ENCODE assay signal across 22 cellular contexts in the genomic region with DNA sequence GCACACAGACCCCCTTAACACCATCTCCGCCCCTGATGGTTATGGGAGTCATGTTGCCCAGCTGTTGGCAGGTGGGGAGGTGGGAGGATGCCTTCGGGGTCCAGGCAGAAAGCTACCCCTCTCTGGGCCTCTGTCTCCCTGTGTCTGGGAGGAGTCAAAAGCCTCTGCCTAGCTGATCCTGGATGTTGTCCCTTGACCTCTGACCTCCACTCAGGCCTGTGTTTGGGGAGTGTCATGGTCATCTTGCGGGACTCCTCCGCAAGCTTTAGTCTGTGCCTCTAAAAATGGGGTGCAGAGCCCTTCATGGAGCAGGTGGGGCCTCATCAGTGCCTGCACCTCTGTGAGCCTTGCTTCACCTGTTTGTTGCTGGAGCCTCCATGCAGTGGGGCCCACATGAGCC. TPM values are rescaled to one million over a fixed set of nuclear protein-coding genes. Genes with fewer than 3 reads are reported as not detected.
DNase-seq lines count a peak whose midpoint lies in the region; ATAC-seq, FAIRE-seq and TF ChIP-seq lines count a peak whose summit lies in the region.
"Had no signal": no experiment of that assay in that cellular context is flagged by ENCODE, and none has a peak within 500 bp of the region (broad histone marks: within the 10 kb centered on the region; RNA-seq: fewer than 3 reads in every experiment).

No MANE protein-coding gene starts in this region.

- no peak for TF ChIP-seq RAD21 in HepG2 (CRISPR knock-in tag; IDR thresholded peaks at IDR 0.05)

- no peaks in the 10 kb centered on the region for H3K9me3 Mint-ChIP-seq in endodermal cell
- H3K9me3 Mint-ChIP-seq in Caco-2 (ENCODE audit: unreplicated experiment), result no peaks in the 10 kb centered on the region

- BruUV-seq in HepG2 (replicated peaks; lab: Mats Ljungman, UMichigan) (no TSS peak), Caco-2 (replicated peaks; lab: Mats Ljungman, UMichigan) (no TSS peak)

- TF ChIP-seq EP300 in HepG2 (IDR thresholded peaks at IDR 0.05; ENCODE audit: low read depth in 2 of 2, low read length in 2 of 2) (no peak), HepG2 (CRISPR knock-in tag; IDR thresholded peaks at IDR 0.05; ENCODE audit: borderline replicate concordance) (no peak)

- H3K36me3 ChIP-seq in HepG2 (replicated peaks in 1 of 2; ENCODE audit: control insufficient read depth in 1 of 2, insufficient read depth in 2 of 2, low read length in 2 of 2), result peaks cover 4 to 17% of the 10 kb centered on the region in 2 experiments; a peak in 4 of 5 replicates
- no peaks in the 10 kb centered on the region for H3K36me3 ChIP-seq in right lobe of liver
- peaks cover 20% of the 10 kb centered on the region for H3K36me3 ChIP-seq in endodermal cell (ENCODE audit: control insufficient read depth, insufficient read depth, low read length)
- peaks cover 13% of the 10 kb centered on the region for H3K36me3 ChIP-seq in osteoblast (ENCODE audit: insufficient read depth, low read length)
- no peaks in the 10 kb centered on the region; the same call in 1 of the 2 replicates for H3K36me3 ChIP-seq in Caco-2 (ENCODE audit: control insufficient read depth, insufficient read depth, low read length)

- peaks cover 4% of the 10 kb centered on the region; the same call in 1 of the 2 replicates for H4K20me1 ChIP-seq in HepG2 (ENCODE audit: insufficient read depth, low read length)
- peaks cover 61% of the 10 kb centered on the region for H4K20me1 ChIP-seq in osteoblast (ENCODE audit: insufficient read depth, low read length)

- H3K36me3 Mint-ChIP-seq in endodermal cell (ENCODE audit: low read depth), result peaks cover 4% of the 10 kb centered on the region
- H3K36me3 Mint-ChIP-seq in Caco-2 (ENCODE audit: insufficient read depth, unreplicated experiment), result peaks cover 6% of the 10 kb centered on the region

- no peak overlapping the region for H3K27ac ChIP-seq in HepG2 (ENCODE audit: extremely low read length, insufficient read depth, low read length)
- no peak overlapping the region for H3K27ac ChIP-seq in right lobe of liver
- peak overlapping the region; percentile 29 for H3K27ac ChIP-seq in endodermal cell (ENCODE audit: low read depth, low read length)
- no peak overlapping the region for H3K27ac ChIP-seq in osteoblast (ENCODE audit: low read depth, low read length)

- H3K4me3 ChIP-seq in HepG2 (replicated peaks in 1 of 3; ENCODE audit: insufficient read depth in 1 of 3, low read depth in 2 of 3, low read length in 3 of 3) (no peak overlapping the region), right lobe of liver (no peak overlapping the region), endodermal cell (ENCODE audit: low read length) (no peak overlapping the region), osteoblast (ENCODE audit: insufficient read depth, low read length) (no peak overlapping the region), Caco-2 (ENCODE audit: low read depth, low read length) (no peak overlapping the region)

- H3K79me2 ChIP-seq in HepG2 (ENCODE audit: insufficient read depth, low read length) (peaks cover 21% of the 10 kb centered on the region), osteoblast (ENCODE audit: insufficient read depth, low read length) (peaks cover 79% of the 10 kb centered on the region)

- no peak overlapping the region for H3K4me3 Mint-ChIP-seq in endodermal cell
- no peak overlapping the region for H3K4me3 Mint-ChIP-seq in Caco-2 (ENCODE audit: unreplicated experiment)

- ATAC-seq in HepG2 (no peak), right lobe of liver (no peak)
- ATAC-seq: Panc1 had no signal

- CTCF ChIA-PET in HepG2 (lab: Yijun Ruan, JAX; ENCODE audit: low intra/inter-chr PET ratio, low total read pairs), result no interaction called here
- CTCF ChIA-PET in Caco-2 (lab: Charles Lee), result no interaction called here

- TF ChIP-seq POLR2A in HepG2 (IDR thresholded peaks at IDR 0.05; ENCODE audit: insufficient read depth in 1 of 2, low read depth in 2 of 2, low read length in 2 of 2), result no peak
- no peak for TF ChIP-seq POLR2A in right lobe of liver (IDR thresholded peaks at IDR 0.05)

- POLR2A ChIA-PET in HepG2 (lab: Yijun Ruan, JAX) (interaction anchor here (1.3 kb wide), 1 partner anchor 38 kb away, joined by 3 read pairs; no protein-coding TSS in a partner anchor), Caco-2 (lab: Charles Lee) (no interaction called here)

- TF ChIP-seq CTCF in HepG2 (CRISPR knock-in tag; IDR thresholded peaks at IDR 0.05), result no peak
- TF ChIP-seq CTCF in right lobe of liver (IDR thresholded peaks at IDR 0.05), result no peak
- TF ChIP-seq CTCF in endodermal cell (conservative IDR thresholded peaks at IDR 0.05), result no peak
- no peak for TF ChIP-seq CTCF in osteoblast (IDR thresholded peaks at IDR 0.05; ENCODE audit: extremely low read depth, low read depth, low read length)
- no peak for TF ChIP-seq CTCF in Caco-2 (IDR thresholded peaks at IDR 0.05; ENCODE audit: insufficient read depth in 1 of 2, low read depth in 1 of 2, low read length in 1 of 2, severe bottlenecking in 1 of 2, unreplicated experiment in 1 of 2)

- H3K9ac ChIP-seq in HepG2 (ENCODE audit: insufficient read depth, low read depth, low read length) (0 out of 2 replicates have a peak overlapping the region, but pooled peaks have one; percentile 8), endodermal cell (ENCODE audit: extremely low read depth, low read length, poor library complexity, severe bottlenecking) (no peak overlapping the region)

- H3K4me1 ChIP-seq in HepG2 (ENCODE audit: insufficient read depth, low read length) (peaks cover 46% of the 10 kb centered on the region), right lobe of liver (no peaks in the 10 kb centered on the region), endodermal cell (ENCODE audit: control insufficient read depth, insufficient read depth, low read length) (peaks cover 5% of the 10 kb centered on the region), osteoblast (ENCODE audit: insufficient read depth, low read length) (peaks cover 22% of the 10 kb centered on the region), Caco-2 (peaks cover 18% of the 10 kb centered on the region)

- no peak for FAIRE-seq in HepG2 (lab: Jason Lieb, UNC)
- FAIRE-seq: D721Med, GM18507 had no signal

- no peaks in the 10 kb centered on the region for H3K27me3 Mint-ChIP-seq in endodermal cell (ENCODE audit: insufficient read depth)
- H3K27me3 Mint-ChIP-seq in Caco-2 (ENCODE audit: insufficient read depth, unreplicated experiment), result no peaks in the 10 kb centered on the region

- H2AFZ ChIP-seq in HepG2 (ENCODE audit: low read length) (no peak overlapping the region), osteoblast (ENCODE audit: low read length) (no peak overlapping the region)

- H3K4me2 ChIP-seq in HepG2 (ENCODE audit: low read depth, low read length) (no peak overlapping the region), osteoblast (ENCODE audit: insufficient read depth, low read length) (no peak overlapping the region)

- intact Hi-C loops in HepG2 (cut with micrococcal nuclease; ENCODE audit: unreplicated experiment), result no loop called here
- intact Hi-C loops in right lobe of liver (cut with DNase I), result no loop called here
- intact Hi-C loops in Caco-2 (cut with micrococcal nuclease; ENCODE audit: unreplicated experiment), result no loop called here

- in situ Hi-C loops in HepG2 (cut with HindIII; ENCODE audit: extremely low pct_ligation_motif_present, low pct_unique_long_range_greater_than_20kb), result no loop called here

- WGBS in HepG2 (ENCODE audit: low lambda C conversion rate), result 55% methylated on average over 4 of the region's 4 CpGs
- WGBS in right lobe of liver (ENCODE audit: insufficient coverage, low coverage, low lambda C conversion rate, missing lambda C conversion rate), result 100% methylated on average over 1 of the region's 4 CpGs
- 99 to 100% methylated on average over 1 to 3 of the region's 4 CpGs for WGBS in endodermal cell (ENCODE audit: insufficient coverage in 1 of 2, insufficient read length in 1 of 2), 2 experiments

- H3K9me3 ChIP-seq in HepG2 (ENCODE audit: low read length) (no peaks in the 10 kb centered on the region), right lobe of liver (no peaks in the 10 kb centered on the region), endodermal cell (ENCODE audit: control insufficient read depth, low read length) (no peaks in the 10 kb centered on the region), osteoblast (ENCODE audit: low read depth, low read length) (no peaks in the 10 kb centered on the region), Caco-2 (no peaks in the 10 kb centered on the region)

- H3K27me3 ChIP-seq in HepG2 (ENCODE audit: control insufficient read depth in 1 of 2, insufficient read depth in 2 of 2, low read length in 2 of 2), result no peaks in the 10 kb centered on the region; a peak in 1 of 5 replicates
- H3K27me3 ChIP-seq in right lobe of liver, result no peaks in the 10 kb centered on the region
- H3K27me3 ChIP-seq in endodermal cell (ENCODE audit: control insufficient read depth, insufficient read depth, low read length, poor library complexity, severe bottlenecking), result no peaks in the 10 kb centered on the region
- H3K27me3 ChIP-seq in osteoblast (ENCODE audit: insufficient read depth, low read length), result no peaks in the 10 kb centered on the region
- H3K27me3 ChIP-seq in Caco-2 (replicated peaks; ENCODE audit: control insufficient read depth, insufficient read depth, low read length), result no peaks in the 10 kb centered on the region

- H3K27ac Mint-ChIP-seq in endodermal cell (no peak overlapping the region), Caco-2 (ENCODE audit: unreplicated experiment) (no peak overlapping the region)

- H3K4me1 Mint-ChIP-seq in endodermal cell, result peaks cover 18% of the 10 kb centered on the region
- H3K4me1 Mint-ChIP-seq in Caco-2 (ENCODE audit: low read depth, unreplicated experiment), result peaks cover 21% of the 10 kb centered on the region

- DNase-seq in HepG2 (ENCODE audit: low spot score) (no peak), right lobe of liver (no peak), endodermal cell (no peak), osteoblast (ENCODE audit: insufficient read length, low spot score, missing footprints) (peak; percentile 80), Caco-2 (no peak), NCI-H1417 treated with DMSO at 0.1 percent for 48 hours (lab: John Stamatoyannopoulos, UW) (no peak), HPDE6-E6E7 (ENCODE audit: extremely low spot score) (no peak)
- DNase-seq: AML-193; DMS53; GDM1; GOT3; HCEC 1CT; KBM-7; NCI-H1105; NCI-H2029 treated with DMSO at 0.1 percent for 48 hours; NCI-H226; NCI-H524; NCI-H774; NK-92 treated with Interleukin-12 subunit alpha and Interleukin-12 subunit beta, amount 100 ng/mL, for 24 hours had no signal

RNA-seq across cellular contexts. Expression of gene LLGL1, which starts 3.8 kb away (rescaled TPM):
- 15.3 and 19.7 TPM in 2 replicates for total RNA-seq in HepG2 (2016; rRNA removed; fragmentation: Illumina TruSeq; extraction: Trizol)
- total RNA-seq in HepG2 (2016; cell fraction: cytosol; rRNA removed; fragmentation: Illumina TruSeq; extraction: Trizol; ENCODE audit: low read depth), result 2.3 and 2.6 TPM in 2 replicates
- total RNA-seq in HepG2 (2016; cell fraction: insoluble cytoplasmic fraction; rRNA removed; fragmentation: Illumina TruSeq; extraction: Trizol), result 15.3 and 17.1 TPM in 2 replicates
- 8.6 and 9.8 TPM in 2 replicates for total RNA-seq in HepG2 (2016; cell fraction: membrane; rRNA removed; fragmentation: Illumina TruSeq; extraction: Trizol)
- total RNA-seq in HepG2 (2016; cell fraction: nucleus; rRNA removed; fragmentation: Illumina TruSeq; extraction: Trizol), result 8.6 and 10.2 TPM in 2 replicates
- polyA plus RNA-seq in HepG2 (2011; rRNA removed), result 15.0 and 18.8 TPM in 2 replicates
- polyA plus RNA-seq in HepG2 (2011; cell fraction: cytosol; rRNA removed), result 10.4 and 17.8 TPM in 2 replicates
- 32.9 and 37.7 TPM in 2 replicates for polyA plus RNA-seq in HepG2 (2011; cell fraction: nucleus; rRNA removed)
- polyA plus RNA-seq in HepG2 (2012), result 7.1 and 9.0 TPM in 2 replicates
- 1.6 and 1.8 TPM in 2 replicates for polyA plus RNA-seq in HepG2 (2016; cell fraction: cytosol; fragmentation: Illumina TruSeq; extraction: Trizol; ENCODE audit: low read depth)
- 13.7 and 17.7 TPM in 2 replicates for polyA plus RNA-seq in HepG2 (2016; cell fraction: insoluble cytoplasmic fraction; fragmentation: Illumina TruSeq; extraction: Trizol; ENCODE audit: low read depth)
- polyA plus RNA-seq in HepG2 (2016; cell fraction: membrane; fragmentation: Illumina TruSeq; extraction: Trizol; ENCODE audit: low read depth), result 5.4 and 6.6 TPM in 2 replicates
- polyA plus RNA-seq in HepG2 (2016; cell fraction: nucleus; fragmentation: Illumina TruSeq; extraction: Trizol; ENCODE audit: insufficient read depth, low read depth), result 15.0 and 16.9 TPM in 2 replicates
- polyA minus RNA-seq in HepG2 (2011; rRNA and poly(A)+ RNA removed; ENCODE audit: low replicate concordance), result 19.0 and 51.1 TPM in 2 replicates
- 11.7 and 14.3 TPM in 2 replicates for polyA minus RNA-seq in HepG2 (2011; cell fraction: cytosol; rRNA and poly(A)+ RNA removed)
- 8.6 and 10.4 TPM in 2 replicates for polyA minus RNA-seq in HepG2 (2011; cell fraction: nucleus; rRNA and poly(A)+ RNA removed)
- 1 to 10 TPM; 2.0 to 8.6 (median 2.8) TPM for total RNA-seq in right lobe of liver
- total RNA-seq in endodermal cell, result 10 to 100 TPM; 66.3 to 69.3 TPM
- polyA plus RNA-seq in endodermal cell (2013, experiment 1 of 2), result 106 TPM
- 99.6 TPM for polyA plus RNA-seq in endodermal cell (2013, experiment 2 of 2)
- total RNA-seq in osteoblast, result 41.0 and 50.3 TPM in 2 replicates
- 39.5 and 41.3 TPM in 2 replicates for total RNA-seq in Caco-2 (2022)

RNA-seq across cellular contexts. Expression of gene FLII, which starts 29.3 kb away (rescaled TPM):
- total RNA-seq in HepG2 (2016; rRNA removed; fragmentation: Illumina TruSeq; extraction: Trizol), result 130 and 135 TPM in 2 replicates
- total RNA-seq in HepG2 (2016; cell fraction: cytosol; rRNA removed; fragmentation: Illumina TruSeq; extraction: Trizol; ENCODE audit: low read depth), result 20.5 and 23.1 TPM in 2 replicates
- 123 and 124 TPM in 2 replicates for total RNA-seq in HepG2 (2016; cell fraction: insoluble cytoplasmic fraction; rRNA removed; fragmentation: Illumina TruSeq; extraction: Trizol)
- total RNA-seq in HepG2 (2016; cell fraction: membrane; rRNA removed; fragmentation: Illumina TruSeq; extraction: Trizol), result 56.6 and 58.5 TPM in 2 replicates
- total RNA-seq in HepG2 (2016; cell fraction: nucleus; rRNA removed; fragmentation: Illumina TruSeq; extraction: Trizol), result 79.3 and 83.0 TPM in 2 replicates
- polyA plus RNA-seq in HepG2 (2011; rRNA removed), result 303 and 324 TPM in 2 replicates
- polyA plus RNA-seq in HepG2 (2011; cell fraction: cytosol; rRNA removed), result 189 and 265 TPM in 2 replicates
- 685 and 845 TPM in 2 replicates for polyA plus RNA-seq in HepG2 (2011; cell fraction: nucleus; rRNA removed)
- 108 and 130 TPM in 2 replicates for polyA plus RNA-seq in HepG2 (2012)
- 15.6 and 17.4 TPM in 2 replicates for polyA plus RNA-seq in HepG2 (2016; cell fraction: cytosol; fragmentation: Illumina TruSeq; extraction: Trizol; ENCODE audit: low read depth)
- polyA plus RNA-seq in HepG2 (2016; cell fraction: insoluble cytoplasmic fraction; fragmentation: Illumina TruSeq; extraction: Trizol; ENCODE audit: low read depth), result 140 and 172 TPM in 2 replicates
- 37.0 and 39.8 TPM in 2 replicates for polyA plus RNA-seq in HepG2 (2016; cell fraction: membrane; fragmentation: Illumina TruSeq; extraction: Trizol; ENCODE audit: low read depth)
- 198 and 202 TPM in 2 replicates for polyA plus RNA-seq in HepG2 (2016; cell fraction: nucleus; fragmentation: Illumina TruSeq; extraction: Trizol; ENCODE audit: insufficient read depth, low read depth)
- 413 and 442 TPM in 2 replicates for polyA minus RNA-seq in HepG2 (2011; rRNA and poly(A)+ RNA removed; ENCODE audit: low replicate concordance)
- polyA minus RNA-seq in HepG2 (2011; cell fraction: cytosol; rRNA and poly(A)+ RNA removed), result 159 and 175 TPM in 2 replicates
- 95.7 and 108 TPM in 2 replicates for polyA minus RNA-seq in HepG2 (2011; cell fraction: nucleus; rRNA and poly(A)+ RNA removed)
- total RNA-seq in right lobe of liver, result 100 to 1,000 TPM in 4 of 6 experiments, 10 to 100 TPM in 2; 89.0 to 171 (median 116) TPM
- total RNA-seq in endodermal cell, result 100 to 1,000 TPM; 299 to 335 TPM
- 143 TPM for polyA plus RNA-seq in endodermal cell (2013, experiment 1 of 2)
- 127 TPM for polyA plus RNA-seq in endodermal cell (2013, experiment 2 of 2)
- 208 and 212 TPM in 2 replicates for total RNA-seq in osteoblast
- 343 and 392 TPM in 2 replicates for total RNA-seq in Caco-2 (2022)

RNA-seq across cellular contexts. Expression of gene MIEF2, which starts 31.2 kb away (rescaled TPM):
- 8.0 and 8.2 TPM in 2 replicates for total RNA-seq in HepG2 (2016; rRNA removed; fragmentation: Illumina TruSeq; extraction: Trizol)
- total RNA-seq in HepG2 (2016; cell fraction: cytosol; rRNA removed; fragmentation: Illumina TruSeq; extraction: Trizol; ENCODE audit: low read depth), result 1.4 and 1.9 TPM in 2 replicates
- 6.8 and 9.6 TPM in 2 replicates for total RNA-seq in HepG2 (2016; cell fraction: insoluble cytoplasmic fraction; rRNA removed; fragmentation: Illumina TruSeq; extraction: Trizol)
- 2.5 and 2.9 TPM in 2 replicates for total RNA-seq in HepG2 (2016; cell fraction: membrane; rRNA removed; fragmentation: Illumina TruSeq; extraction: Trizol)
- total RNA-seq in HepG2 (2016; cell fraction: nucleus; rRNA removed; fragmentation: Illumina TruSeq; extraction: Trizol), result 11.8 and 12.5 TPM in 2 replicates
- 6.0 and 9.5 TPM in 2 replicates for polyA plus RNA-seq in HepG2 (2011; rRNA removed)
- 10.8 and 16.3 TPM in 2 replicates for polyA plus RNA-seq in HepG2 (2011; cell fraction: cytosol; rRNA removed)
- polyA plus RNA-seq in HepG2 (2011; cell fraction: nucleus; rRNA removed), result 40.2 and 48.1 TPM in 2 replicates
- polyA plus RNA-seq in HepG2 (2012), result 4.3 and 5.9 TPM in 2 replicates
- 0.40 and 0.46 TPM in 2 replicates for polyA plus RNA-seq in HepG2 (2016; cell fraction: cytosol; fragmentation: Illumina TruSeq; extraction: Trizol; ENCODE audit: low read depth)
- 3.5 and 3.7 TPM in 2 replicates for polyA plus RNA-seq in HepG2 (2016; cell fraction: insoluble cytoplasmic fraction; fragmentation: Illumina TruSeq; extraction: Trizol; ENCODE audit: low read depth)
- polyA plus RNA-seq in HepG2 (2016; cell fraction: membrane; fragmentation: Illumina TruSeq; extraction: Trizol; ENCODE audit: low read depth), result 1.1 and 1.2 TPM in 2 replicates
- 8.4 and 11.9 TPM in 2 replicates for polyA plus RNA-seq in HepG2 (2016; cell fraction: nucleus; fragmentation: Illumina TruSeq; extraction: Trizol; ENCODE audit: insufficient read depth, low read depth)
- 12.7 and 29.1 TPM in 2 replicates for polyA minus RNA-seq in HepG2 (2011; rRNA and poly(A)+ RNA removed; ENCODE audit: low replicate concordance)
- 7.4 and 9.1 TPM in 2 replicates for polyA minus RNA-seq in HepG2 (2011; cell fraction: cytosol; rRNA and poly(A)+ RNA removed)
- polyA minus RNA-seq in HepG2 (2011; cell fraction: nucleus; rRNA and poly(A)+ RNA removed), result 18.0 and 20.5 TPM in 2 replicates
- total RNA-seq in right lobe of liver, result 10 to 100 TPM in 1 of 6 experiments, 1 to 10 TPM in 5; 5.9 to 10.6 (median 7.1) TPM
- 10 to 100 TPM; 15.3 to 19.6 TPM for total RNA-seq in endodermal cell
- polyA plus RNA-seq in endodermal cell (2013, experiment 1 of 2), result 6.2 TPM
- polyA plus RNA-seq in endodermal cell (2013, experiment 2 of 2), result 6.0 TPM
- total RNA-seq in osteoblast, result 14.5 and 16.5 TPM in 2 replicates
- total RNA-seq in Caco-2 (2022), result 22.3 and 22.8 TPM in 2 replicates

RNA-seq across cellular contexts. Expression of gene ALKBH5, which starts 45.6 kb away (rescaled TPM):
- 68.9 and 77.9 TPM in 2 replicates for total RNA-seq in HepG2 (2016; rRNA removed; fragmentation: Illumina TruSeq; extraction: Trizol)
- total RNA-seq in HepG2 (2016; cell fraction: cytosol; rRNA removed; fragmentation: Illumina TruSeq; extraction: Trizol; ENCODE audit: low read depth), result 33.0 and 40.4 TPM in 2 replicates
- 67.3 and 68.1 TPM in 2 replicates for total RNA-seq in HepG2 (2016; cell fraction: insoluble cytoplasmic fraction; rRNA removed; fragmentation: Illumina TruSeq; extraction: Trizol)
- total RNA-seq in HepG2 (2016; cell fraction: membrane; rRNA removed; fragmentation: Illumina TruSeq; extraction: Trizol), result 116 and 133 TPM in 2 replicates
- 33.2 and 35.5 TPM in 2 replicates for total RNA-seq in HepG2 (2016; cell fraction: nucleus; rRNA removed; fragmentation: Illumina TruSeq; extraction: Trizol)
- polyA plus RNA-seq in HepG2 (2011; rRNA removed), result 76.9 and 81.4 TPM in 2 replicates
- polyA plus RNA-seq in HepG2 (2011; cell fraction: cytosol; rRNA removed), result 86.0 TPM in 2 replicates
- 33.7 and 38.7 TPM in 2 replicates for polyA plus RNA-seq in HepG2 (2011; cell fraction: nucleus; rRNA removed)
- polyA plus RNA-seq in HepG2 (2012), result 40.0 and 40.1 TPM in 2 replicates
- polyA plus RNA-seq in HepG2 (2016; cell fraction: cytosol; fragmentation: Illumina TruSeq; extraction: Trizol; ENCODE audit: low read depth), result 28.2 and 39.0 TPM in 2 replicates
- 72.9 and 78.4 TPM in 2 replicates for polyA plus RNA-seq in HepG2 (2016; cell fraction: insoluble cytoplasmic fraction; fragmentation: Illumina TruSeq; extraction: Trizol; ENCODE audit: low read depth)
- polyA plus RNA-seq in HepG2 (2016; cell fraction: membrane; fragmentation: Illumina TruSeq; extraction: Trizol; ENCODE audit: low read depth), result 87.0 and 103 TPM in 2 replicates
- 49.9 and 55.5 TPM in 2 replicates for polyA plus RNA-seq in HepG2 (2016; cell fraction: nucleus; fragmentation: Illumina TruSeq; extraction: Trizol; ENCODE audit: insufficient read depth, low read depth)
- polyA minus RNA-seq in HepG2 (2011; rRNA and poly(A)+ RNA removed; ENCODE audit: low replicate concordance), result 171 and 230 TPM in 2 replicates
- 93.0 and 100 TPM in 2 replicates for polyA minus RNA-seq in HepG2 (2011; cell fraction: cytosol; rRNA and poly(A)+ RNA removed)
- polyA minus RNA-seq in HepG2 (2011; cell fraction: nucleus; rRNA and poly(A)+ RNA removed), result 24.7 and 35.2 TPM in 2 replicates
- total RNA-seq in right lobe of liver, result 10 to 100 TPM; 57.5 to 71.8 (median 66.1) TPM
- 10 to 100 TPM; 64.1 to 80.9 TPM for total RNA-seq in endodermal cell
- polyA plus RNA-seq in endodermal cell (2013, experiment 1 of 2), result 51.6 TPM
- polyA plus RNA-seq in endodermal cell (2013, experiment 2 of 2), result 48.6 TPM
- 103 and 125 TPM in 2 replicates for total RNA-seq in osteoblast
- total RNA-seq in Caco-2 (2022), result 99.0 and 101 TPM in 2 replicates
